ENCODE assay signal across 1 cellular context in the genomic region with DNA sequence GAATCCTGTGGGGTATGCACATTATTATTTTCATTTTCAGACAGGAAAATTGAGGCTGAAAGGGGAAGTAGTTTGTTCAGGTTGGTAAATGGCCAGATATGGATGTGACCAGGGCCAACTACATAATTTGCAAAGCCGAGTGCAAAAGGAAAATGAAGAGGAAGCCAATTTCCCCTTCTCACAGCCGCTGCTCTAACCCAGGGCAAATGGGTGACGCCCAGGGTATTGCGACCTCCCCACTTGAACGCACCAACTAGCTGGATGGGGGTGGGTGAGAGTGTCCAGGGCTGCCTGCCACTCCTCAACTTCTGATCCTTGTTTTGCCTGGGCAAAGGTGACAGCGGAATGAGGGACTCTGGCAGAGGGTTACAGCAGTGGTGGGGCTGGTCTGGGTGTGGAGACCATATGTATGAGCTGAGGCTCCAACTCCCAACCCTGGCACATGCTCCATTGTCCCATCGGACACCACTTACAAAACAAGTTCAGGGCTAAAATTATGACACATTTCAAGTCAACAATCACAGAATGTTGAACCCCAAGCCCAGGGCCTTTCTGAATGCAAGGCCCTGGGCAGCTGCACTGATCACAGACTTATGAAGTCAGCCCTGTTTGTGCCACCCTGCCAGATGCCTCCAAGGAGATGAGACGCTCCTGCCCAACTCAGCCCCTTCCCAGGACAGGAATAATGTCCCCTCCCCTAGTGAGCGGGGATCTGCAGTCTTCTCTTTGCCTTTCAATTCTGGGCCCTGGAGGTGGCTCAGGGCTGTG.
TF ChIP-seq lines count a peak whose summit lies in the region.

No MANE protein-coding gene starts in this region.

TF ChIP-seq in HepG2, 621 proteins besides CTCF, POLR2A, EP300 and RAD21 (continued from another document):
- TF ChIP-seq, protein P1, sequence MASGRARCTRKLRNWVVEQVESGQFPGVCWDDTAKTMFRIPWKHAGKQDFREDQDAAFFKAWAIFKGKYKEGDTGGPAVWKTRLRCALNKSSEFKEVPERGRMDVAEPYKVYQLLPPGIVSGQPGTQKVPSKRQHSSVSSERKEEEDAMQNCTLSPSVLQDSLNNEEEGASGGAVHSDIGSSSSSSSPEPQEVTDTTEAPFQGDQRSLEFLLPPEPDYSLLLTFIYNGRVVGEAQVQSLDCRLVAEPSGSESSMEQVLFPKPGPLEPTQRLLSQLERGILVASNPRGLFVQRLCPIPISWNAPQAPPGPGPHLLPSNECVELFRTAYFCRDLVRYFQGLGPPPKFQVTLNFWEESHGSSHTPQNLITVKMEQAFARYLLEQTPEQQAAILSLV (CRISPR knock-in tag; IDR thresholded peaks at IDR 0.05; ENCODE audit: borderline replicate concordance), result no peak
- TF ChIP-seq, protein P2, sequence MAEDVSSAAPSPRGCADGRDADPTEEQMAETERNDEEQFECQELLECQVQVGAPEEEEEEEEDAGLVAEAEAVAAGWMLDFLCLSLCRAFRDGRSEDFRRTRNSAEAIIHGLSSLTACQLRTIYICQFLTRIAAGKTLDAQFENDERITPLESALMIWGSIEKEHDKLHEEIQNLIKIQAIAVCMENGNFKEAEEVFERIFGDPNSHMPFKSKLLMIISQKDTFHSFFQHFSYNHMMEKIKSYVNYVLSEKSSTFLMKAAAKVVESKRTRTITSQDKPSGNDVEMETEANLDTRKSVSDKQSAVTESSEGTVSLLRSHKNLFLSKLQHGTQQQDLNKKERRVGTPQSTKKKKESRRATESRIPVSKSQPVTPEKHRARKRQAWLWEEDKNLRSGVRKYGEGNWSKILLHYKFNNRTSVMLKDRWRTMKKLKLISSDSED (CRISPR knock-in tag; IDR thresholded peaks at IDR 0.05), result no peak
- TF ChIP-seq, protein P3, sequence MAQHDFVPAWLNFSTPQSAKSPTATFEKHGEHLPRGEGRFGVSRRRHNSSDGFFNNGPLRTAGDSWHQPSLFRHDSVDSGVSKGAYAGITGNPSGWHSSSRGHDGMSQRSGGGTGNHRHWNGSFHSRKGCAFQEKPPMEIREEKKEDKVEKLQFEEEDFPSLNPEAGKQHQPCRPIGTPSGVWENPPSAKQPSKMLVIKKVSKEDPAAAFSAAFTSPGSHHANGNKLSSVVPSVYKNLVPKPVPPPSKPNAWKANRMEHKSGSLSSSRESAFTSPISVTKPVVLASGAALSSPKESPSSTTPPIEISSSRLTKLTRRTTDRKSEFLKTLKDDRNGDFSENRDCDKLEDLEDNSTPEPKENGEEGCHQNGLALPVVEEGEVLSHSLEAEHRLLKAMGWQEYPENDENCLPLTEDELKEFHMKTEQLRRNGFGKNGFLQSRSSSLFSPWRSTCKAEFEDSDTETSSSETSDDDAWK (CRISPR knock-in tag; IDR thresholded peaks at IDR 0.05), result no peak
- TF ChIP-seq, protein P4, sequence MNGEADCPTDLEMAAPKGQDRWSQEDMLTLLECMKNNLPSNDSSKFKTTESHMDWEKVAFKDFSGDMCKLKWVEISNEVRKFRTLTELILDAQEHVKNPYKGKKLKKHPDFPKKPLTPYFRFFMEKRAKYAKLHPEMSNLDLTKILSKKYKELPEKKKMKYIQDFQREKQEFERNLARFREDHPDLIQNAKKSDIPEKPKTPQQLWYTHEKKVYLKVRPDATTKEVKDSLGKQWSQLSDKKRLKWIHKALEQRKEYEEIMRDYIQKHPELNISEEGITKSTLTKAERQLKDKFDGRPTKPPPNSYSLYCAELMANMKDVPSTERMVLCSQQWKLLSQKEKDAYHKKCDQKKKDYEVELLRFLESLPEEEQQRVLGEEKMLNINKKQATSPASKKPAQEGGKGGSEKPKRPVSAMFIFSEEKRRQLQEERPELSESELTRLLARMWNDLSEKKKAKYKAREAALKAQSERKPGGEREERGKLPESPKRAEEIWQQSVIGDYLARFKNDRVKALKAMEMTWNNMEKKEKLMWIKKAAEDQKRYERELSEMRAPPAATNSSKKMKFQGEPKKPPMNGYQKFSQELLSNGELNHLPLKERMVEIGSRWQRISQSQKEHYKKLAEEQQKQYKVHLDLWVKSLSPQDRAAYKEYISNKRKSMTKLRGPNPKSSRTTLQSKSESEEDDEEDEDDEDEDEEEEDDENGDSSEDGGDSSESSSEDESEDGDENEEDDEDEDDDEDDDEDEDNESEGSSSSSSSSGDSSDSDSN (CRISPR knock-in tag; IDR thresholded peaks at IDR 0.05), result no peak
- no peak for TF ChIP-seq ZSCAN30 (CRISPR knock-in tag; IDR thresholded peaks at IDR 0.05)
- no peak for TF ChIP-seq GPN1 (CRISPR knock-in tag; IDR thresholded peaks at IDR 0.05; ENCODE audit: borderline replicate concordance)
- TF ChIP-seq FOXO1 (CRISPR knock-in tag; IDR thresholded peaks at IDR 0.05), result 0 out of 2 replicates have a peak, but pooled peaks have one; percentile 4
- TF ChIP-seq RBFOX2 (IDR thresholded peaks at IDR 0.05; ENCODE audit: low read depth, low read length), result no peak
- TF ChIP-seq YEATS4 (CRISPR knock-in tag; IDR thresholded peaks at IDR 0.05; ENCODE audit: borderline replicate concordance), result no peak
- TF ChIP-seq, protein P5, sequence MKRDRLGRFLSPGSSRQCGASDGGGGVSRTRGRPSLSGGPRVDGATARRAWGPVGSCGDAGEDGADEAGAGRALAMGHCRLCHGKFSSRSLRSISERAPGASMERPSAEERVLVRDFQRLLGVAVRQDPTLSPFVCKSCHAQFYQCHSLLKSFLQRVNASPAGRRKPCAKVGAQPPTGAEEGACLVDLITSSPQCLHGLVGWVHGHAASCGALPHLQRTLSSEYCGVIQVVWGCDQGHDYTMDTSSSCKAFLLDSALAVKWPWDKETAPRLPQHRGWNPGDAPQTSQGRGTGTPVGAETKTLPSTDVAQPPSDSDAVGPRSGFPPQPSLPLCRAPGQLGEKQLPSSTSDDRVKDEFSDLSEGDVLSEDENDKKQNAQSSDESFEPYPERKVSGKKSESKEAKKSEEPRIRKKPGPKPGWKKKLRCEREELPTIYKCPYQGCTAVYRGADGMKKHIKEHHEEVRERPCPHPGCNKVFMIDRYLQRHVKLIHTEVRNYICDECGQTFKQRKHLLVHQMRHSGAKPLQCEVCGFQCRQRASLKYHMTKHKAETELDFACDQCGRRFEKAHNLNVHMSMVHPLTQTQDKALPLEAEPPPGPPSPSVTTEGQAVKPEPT (CRISPR knock-in tag; IDR thresholded peaks at IDR 0.05; ENCODE audit: low read depth), result no peak; the same call in 1 of the 2 replicates
- TF ChIP-seq ZNF556 (CRISPR knock-in tag; IDR thresholded peaks at IDR 0.05; ENCODE audit: borderline replicate concordance), result no peak
- TF ChIP-seq NCOA1 (CRISPR knock-in tag; IDR thresholded peaks at IDR 0.05), result peak; percentile 49; the same call in 1 of the 2 replicates
- TF ChIP-seq RNF2 (conservative IDR thresholded peaks at IDR 0.05; ENCODE audit: low read depth), result no peak
- TF ChIP-seq, protein P6, sequence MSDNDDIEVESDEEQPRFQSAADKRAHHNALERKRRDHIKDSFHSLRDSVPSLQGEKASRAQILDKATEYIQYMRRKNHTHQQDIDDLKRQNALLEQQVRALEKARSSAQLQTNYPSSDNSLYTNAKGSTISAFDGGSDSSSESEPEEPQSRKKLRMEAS (IDR thresholded peaks at IDR 0.05), result peak; percentile 15; the same call in 1 of the 2 replicates
- TF ChIP-seq, protein P7, sequence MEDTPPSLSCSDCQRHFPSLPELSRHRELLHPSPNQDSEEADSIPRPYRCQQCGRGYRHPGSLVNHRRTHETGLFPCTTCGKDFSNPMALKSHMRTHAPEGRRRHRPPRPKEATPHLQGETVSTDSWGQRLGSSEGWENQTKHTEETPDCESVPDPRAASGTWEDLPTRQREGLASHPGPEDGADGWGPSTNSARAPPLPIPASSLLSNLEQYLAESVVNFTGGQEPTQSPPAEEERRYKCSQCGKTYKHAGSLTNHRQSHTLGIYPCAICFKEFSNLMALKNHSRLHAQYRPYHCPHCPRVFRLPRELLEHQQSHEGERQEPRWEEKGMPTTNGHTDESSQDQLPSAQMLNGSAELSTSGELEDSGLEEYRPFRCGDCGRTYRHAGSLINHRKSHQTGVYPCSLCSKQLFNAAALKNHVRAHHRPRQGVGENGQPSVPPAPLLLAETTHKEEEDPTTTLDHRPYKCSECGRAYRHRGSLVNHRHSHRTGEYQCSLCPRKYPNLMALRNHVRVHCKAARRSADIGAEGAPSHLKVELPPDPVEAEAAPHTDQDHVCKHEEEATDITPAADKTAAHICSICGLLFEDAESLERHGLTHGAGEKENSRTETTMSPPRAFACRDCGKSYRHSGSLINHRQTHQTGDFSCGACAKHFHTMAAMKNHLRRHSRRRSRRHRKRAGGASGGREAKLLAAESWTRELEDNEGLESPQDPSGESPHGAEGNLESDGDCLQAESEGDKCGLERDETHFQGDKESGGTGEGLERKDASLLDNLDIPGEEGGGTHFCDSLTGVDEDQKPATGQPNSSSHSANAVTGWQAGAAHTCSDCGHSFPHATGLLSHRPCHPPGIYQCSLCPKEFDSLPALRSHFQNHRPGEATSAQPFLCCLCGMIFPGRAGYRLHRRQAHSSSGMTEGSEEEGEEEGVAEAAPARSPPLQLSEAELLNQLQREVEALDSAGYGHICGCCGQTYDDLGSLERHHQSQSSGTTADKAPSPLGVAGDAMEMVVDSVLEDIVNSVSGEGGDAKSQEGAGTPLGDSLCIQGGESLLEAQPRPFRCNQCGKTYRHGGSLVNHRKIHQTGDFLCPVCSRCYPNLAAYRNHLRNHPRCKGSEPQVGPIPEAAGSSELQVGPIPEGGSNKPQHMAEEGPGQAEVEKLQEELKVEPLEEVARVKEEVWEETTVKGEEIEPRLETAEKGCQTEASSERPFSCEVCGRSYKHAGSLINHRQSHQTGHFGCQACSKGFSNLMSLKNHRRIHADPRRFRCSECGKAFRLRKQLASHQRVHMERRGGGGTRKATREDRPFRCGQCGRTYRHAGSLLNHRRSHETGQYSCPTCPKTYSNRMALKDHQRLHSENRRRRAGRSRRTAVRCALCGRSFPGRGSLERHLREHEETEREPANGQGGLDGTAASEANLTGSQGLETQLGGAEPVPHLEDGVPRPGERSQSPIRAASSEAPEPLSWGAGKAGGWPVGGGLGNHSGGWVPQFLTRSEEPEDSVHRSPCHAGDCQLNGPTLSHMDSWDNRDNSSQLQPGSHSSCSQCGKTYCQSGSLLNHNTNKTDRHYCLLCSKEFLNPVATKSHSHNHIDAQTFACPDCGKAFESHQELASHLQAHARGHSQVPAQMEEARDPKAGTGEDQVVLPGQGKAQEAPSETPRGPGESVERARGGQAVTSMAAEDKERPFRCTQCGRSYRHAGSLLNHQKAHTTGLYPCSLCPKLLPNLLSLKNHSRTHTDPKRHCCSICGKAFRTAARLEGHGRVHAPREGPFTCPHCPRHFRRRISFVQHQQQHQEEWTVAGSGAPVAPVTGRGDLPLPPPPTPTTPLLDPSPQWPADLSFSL (CRISPR knock-in tag; IDR thresholded peaks at IDR 0.05), result no peak
- TF ChIP-seq, protein P8, sequence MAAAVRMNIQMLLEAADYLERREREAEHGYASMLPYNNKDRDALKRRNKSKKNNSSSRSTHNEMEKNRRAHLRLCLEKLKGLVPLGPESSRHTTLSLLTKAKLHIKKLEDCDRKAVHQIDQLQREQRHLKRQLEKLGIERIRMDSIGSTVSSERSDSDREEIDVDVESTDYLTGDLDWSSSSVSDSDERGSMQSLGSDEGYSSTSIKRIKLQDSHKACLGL (CRISPR knock-in tag; IDR thresholded peaks at IDR 0.05), result 0 out of 2 replicates have a peak, but pooled peaks have one; percentile 23
- TF ChIP-seq ZNF124 (CRISPR knock-in tag; IDR thresholded peaks at IDR 0.05), result no peak
- no peak for TF ChIP-seq TEAD2 (CRISPR knock-in tag; IDR thresholded peaks at IDR 0.05)
- TF ChIP-seq ZFP90 (CRISPR knock-in tag; IDR thresholded peaks at IDR 0.05; ENCODE audit: borderline replicate concordance), result no peak
- 0 out of 2 replicates have a peak, but pooled peaks have one; percentile 30 for TF ChIP-seq TGIF2 (CRISPR knock-in tag; IDR thresholded peaks at IDR 0.05)
- TF ChIP-seq ZNF761 (CRISPR knock-in tag; conservative IDR thresholded peaks at IDR 0.05), result no peak
- no peak for TF ChIP-seq SYNCRIP (IDR thresholded peaks at IDR 0.05; ENCODE audit: insufficient read depth, low read depth, low read length)
- no peak for TF ChIP-seq HNRNPH1 (optimal IDR thresholded peaks at IDR 0.05; ENCODE audit: low read depth, low read length)
- TF ChIP-seq PHF20 (CRISPR knock-in tag; IDR thresholded peaks at IDR 0.05), result no peak
- TF ChIP-seq NR2C2 (CRISPR knock-in tag; IDR thresholded peaks at IDR 0.05; ENCODE audit: borderline replicate concordance), result peak; percentile 3; the same call in 1 of the 2 replicates
- TF ChIP-seq SPEN (CRISPR knock-in tag; IDR thresholded peaks at IDR 0.05; ENCODE audit: low read depth), result peak; percentile 51; the same call in 1 of the 2 replicates
- TF ChIP-seq ATM (IDR thresholded peaks at IDR 0.05; ENCODE audit: borderline replicate concordance), result no peak
- no peak for TF ChIP-seq ZNF616 (CRISPR knock-in tag; IDR thresholded peaks at IDR 0.05; ENCODE audit: low read depth)
- TF ChIP-seq, protein P9, sequence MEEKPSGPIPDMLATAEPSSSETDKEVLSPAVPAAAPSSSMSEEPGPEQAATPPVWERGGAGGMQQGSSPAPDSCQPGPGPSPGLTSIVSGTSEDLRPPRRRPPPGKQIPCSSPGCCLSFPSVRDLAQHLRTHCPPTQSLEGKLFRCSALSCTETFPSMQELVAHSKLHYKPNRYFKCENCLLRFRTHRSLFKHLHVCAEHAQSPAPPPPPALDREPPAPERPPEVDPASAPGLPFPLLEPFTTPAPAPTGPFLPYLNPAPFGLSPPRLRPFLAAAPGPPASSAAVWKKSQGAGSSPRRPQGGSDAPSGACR (CRISPR knock-in tag; IDR thresholded peaks at IDR 0.05), result 0 out of 2 replicates have a peak, but pooled peaks have one; percentile 46
- no peak for TF ChIP-seq ZNF333 (CRISPR knock-in tag; IDR thresholded peaks at IDR 0.05; ENCODE audit: borderline replicate concordance)
- no peak for TF ChIP-seq MXI1 (IDR thresholded peaks at IDR 0.05; ENCODE audit: borderline replicate concordance, low read depth, low read length)
- TF ChIP-seq CC2D1A (CRISPR knock-in tag; IDR thresholded peaks at IDR 0.05), result no peak
- TF ChIP-seq ZFX (CRISPR knock-in tag; IDR thresholded peaks at IDR 0.05; ENCODE audit: low read depth), result no peak; the same call in 1 of the 2 replicates
- no peak for TF ChIP-seq ZNF33A (CRISPR knock-in tag; IDR thresholded peaks at IDR 0.05; ENCODE audit: borderline replicate concordance)
- no peak for TF ChIP-seq HNRNPK (IDR thresholded peaks at IDR 0.05; ENCODE audit: low read depth, low read length, poor library complexity, severe bottlenecking)
- TF ChIP-seq DPF2 (CRISPR knock-in tag; IDR thresholded peaks at IDR 0.05; ENCODE audit: borderline replicate concordance, low read depth), result no peak
- TF ChIP-seq KDM5B (CRISPR knock-in tag; IDR thresholded peaks at IDR 0.05; ENCODE audit: borderline replicate concordance), result peak; percentile 47; the same call in 1 of the 2 replicates
- no peak for TF ChIP-seq ZNF564 (CRISPR knock-in tag; IDR thresholded peaks at IDR 0.05)
- no peak for TF ChIP-seq NCOA2 (CRISPR knock-in tag; IDR thresholded peaks at IDR 0.05)
